In the genomic region with DNA sequence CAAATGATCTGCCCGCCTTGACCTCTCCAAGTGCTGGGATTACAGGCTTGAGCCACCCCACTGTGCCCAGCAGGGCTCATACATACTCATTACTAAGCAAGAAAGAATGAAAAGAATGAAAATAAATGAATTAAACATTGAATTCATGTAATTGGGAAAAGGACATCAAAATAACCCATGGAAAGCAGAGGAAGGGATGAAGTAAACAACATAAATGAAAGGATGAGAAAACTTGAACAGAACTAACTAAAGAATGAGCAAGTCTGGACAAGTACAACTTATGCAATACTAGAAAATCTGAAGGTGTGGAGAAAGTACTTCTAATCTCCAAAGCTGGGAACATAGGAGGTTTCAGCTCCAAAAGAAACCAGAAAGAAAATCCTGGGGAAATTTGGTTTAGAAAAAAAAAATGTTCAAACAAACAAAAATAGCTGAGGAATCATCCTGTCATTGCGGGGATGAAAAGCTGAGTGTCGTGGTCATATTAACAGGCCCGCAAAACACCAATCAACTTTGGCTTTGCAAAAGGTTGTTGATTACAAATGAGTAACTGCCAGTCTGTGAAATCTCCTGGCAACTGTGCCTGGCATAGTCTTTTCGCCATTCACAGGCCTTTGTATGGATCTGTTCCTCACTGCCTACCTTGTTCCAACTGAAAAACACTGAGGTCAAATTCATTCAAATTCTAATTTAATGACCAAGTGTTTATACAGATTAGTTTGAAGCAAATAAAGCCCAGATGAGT, we compare ENCODE assay signal across 12 cellular contexts. TPM values are rescaled to one million over a fixed set of nuclear protein-coding genes. Genes with fewer than 3 reads are reported as not detected.
DNase-seq lines count a peak whose midpoint lies in the region; ATAC-seq and TF ChIP-seq lines count a peak whose summit lies in the region.
"Had no signal": no experiment of that assay in that cellular context is flagged by ENCODE, and none has a peak within 500 bp of the region (broad histone marks: within the 10 kb centered on the region; RNA-seq: fewer than 3 reads in every experiment).

No MANE protein-coding gene starts in this region.

- POLR2A ChIA-PET in A673 (lab: Charles Lee; ENCODE audit: low non-redundant PET): no interaction called here

- CTCF ChIA-PET in A673 (lab: Charles Lee): interaction anchor here (0.7 kb wide), 1 partner anchor 246 kb away, joined by 3 read pairs; no protein-coding TSS in a partner anchor

- peaks cover 15% of the 10 kb centered on the region for H3K4me1 ChIP-seq in A673 (ENCODE audit: insufficient read depth, low read length, poor library complexity, severe bottlenecking)

- H3K27ac ChIP-seq in A673 (ENCODE audit: low read depth, low read length, poor library complexity, severe bottlenecking): peak overlapping the region; percentile 38

- H3K9me3 ChIP-seq in A673 (ENCODE audit: low read depth, low read length, poor library complexity, severe bottlenecking): no peaks in the 10 kb centered on the region
- H3K9me3 ChIP-seq: Caco-2 had no signal

- no peak for DNase-seq in A673 (ENCODE audit: low spot score)
- peak; percentile 9 for DNase-seq in GM04503 (ENCODE audit: low read depth)
- peak; percentile 64 for DNase-seq in amniotic epithelial cell (ENCODE audit: low read depth)
- DNase-seq in kidney tubule cell (ENCODE audit: low spot score): peak; percentile 33
- DNase-seq in stimulated activated CD4-positive, alpha-beta T cell treated with anti-CD3 and anti-CD28 coated beads, Interleukin-4, amount 100 ng/mL, for 1 hour: no peak
- no peak for DNase-seq in medulla oblongata (ENCODE audit: extremely low spot score)
- DNase-seq: Caco-2, dermis blood vessel endothelial cell, Karpas-422 had no signal

- intact Hi-C loops in A673 (cut with micrococcal nuclease; ENCODE audit: unreplicated experiment): loop anchor here (5.0 to 10.0 kb wide), 2 partner anchors 49 to 139 kb away; a partner anchor contains a TSS

- ATAC-seq in GM18907 (IDR thresholded peaks at IDR 0.05; ENCODE audit: unreplicated experiment): no peak
- ATAC-seq in GM21390 (IDR thresholded peaks at IDR 0.05; ENCODE audit: unreplicated experiment): no peak
- ATAC-seq: sciatic nerve had no signal

- BruUV-seq in A673 (replicated peaks; lab: Mats Ljungman, UMichigan): no TSS peak

- no peak for TF ChIP-seq CTCF in A673 (conservative IDR thresholded peaks at IDR 0.05; ENCODE audit: low read depth, low read length)

- peak overlapping the region; percentile 1 for H3K4me3 ChIP-seq in A673 (ENCODE audit: low read depth, low read length, poor library complexity, severe bottlenecking)

- H3K36me3 ChIP-seq in A673 (ENCODE audit: insufficient read depth, low read length, poor library complexity, severe bottlenecking): no peaks in the 10 kb centered on the region

- no peaks in the 10 kb centered on the region for H3K27me3 ChIP-seq in A673 (replicated peaks; ENCODE audit: insufficient read depth, low read depth, low read length, poor library complexity)

RNA-seq across cellular contexts. Expression of a gene that starts 2.3 kb away (rescaled TPM):
- total RNA-seq in A673 (2021): 93.1 and 93.6 TPM in 2 replicates

RNA-seq across cellular contexts. Expression of a gene that starts 49.4 kb away (rescaled TPM):
- total RNA-seq in A673 (2021): 29.1 and 31.2 TPM in 2 replicates

Comparison
In these comparisons a context has a peak if more than half of its experiments do, and no peak if none do; other contexts are left out.
1. DNase-seq: peak in GM04503 (single experiment), amniotic epithelial cell (single experiment) and kidney tubule cell (single experiment); none in A673 (single experiment), stimulated activated CD4-positive, alpha-beta T cell treated with anti-CD3 and anti-CD28 coated beads, Interleukin-4, amount 100 ng/mL, for 1 hour (single experiment) and medulla oblongata (single experiment).